Comparison of ENCODE assay signal across 8 cellular contexts in the genomic region with DNA sequence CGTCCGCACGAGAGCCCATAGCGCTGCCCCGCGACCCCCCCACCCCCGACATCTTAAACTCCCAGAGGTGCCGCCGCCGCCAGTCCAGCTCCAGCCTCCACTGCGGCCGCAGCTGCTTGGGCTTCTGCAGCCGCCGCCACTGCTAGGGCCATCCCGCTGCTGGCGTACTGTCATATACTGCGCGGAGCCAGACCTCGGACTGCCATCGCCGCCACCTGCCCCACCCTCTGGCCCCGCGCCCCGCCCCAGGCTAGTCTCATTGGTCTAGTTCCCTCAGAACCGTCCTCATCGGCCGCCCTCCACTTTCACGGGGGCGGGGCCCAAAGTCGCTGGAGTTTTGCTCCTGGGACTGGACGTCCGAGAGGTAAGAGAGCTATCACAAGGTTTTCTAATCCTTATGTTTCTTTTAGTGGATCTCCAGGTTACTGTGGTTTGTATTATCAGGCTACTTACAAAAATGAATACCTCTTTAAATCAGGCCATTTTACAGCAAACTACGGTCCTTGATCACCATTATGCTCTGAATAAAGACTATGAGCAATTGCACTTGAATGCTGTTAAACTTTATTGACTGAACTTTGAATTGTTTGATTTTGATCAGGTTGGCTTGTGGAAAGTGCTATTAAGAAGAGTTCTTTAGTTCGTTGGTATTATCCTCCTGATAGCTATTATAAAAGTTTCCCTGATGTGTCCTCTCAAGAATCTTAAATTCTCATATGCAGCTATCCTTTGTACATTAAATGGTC. TPM values are rescaled to one million over a fixed set of nuclear protein-coding genes. Genes with fewer than 3 reads are reported as not detected.
DNase-seq lines count a peak whose midpoint lies in the region; ATAC-seq lines count a peak whose summit lies in the region.

No MANE protein-coding gene starts in this region.

- no peak overlapping the region for H3K27ac ChIP-seq in trophoblast cell (ENCODE audit: low read depth, low read length)

- H3K79me1 ChIP-seq in trophoblast cell (ENCODE audit: low read length): no peaks in the 10 kb centered on the region

- H2BK5ac ChIP-seq in trophoblast cell (ENCODE audit: low read depth, low read length, poor library complexity): no peak overlapping the region

- ATAC-seq in GM21526 (IDR thresholded peaks at IDR 0.05; ENCODE audit: low FRiP score, unreplicated experiment): peak; percentile 44
- peak; percentile 99 for ATAC-seq in left ventricle myocardium superior
- ATAC-seq in HG02981 (IDR thresholded peaks at IDR 0.05; ENCODE audit: unreplicated experiment): no peak
- no peak for ATAC-seq in HG03521 (IDR thresholded peaks at IDR 0.05; ENCODE audit: unreplicated experiment)
- ATAC-seq in HG03432 (IDR thresholded peaks at IDR 0.05; ENCODE audit: unreplicated experiment): no peak

- H3K4ac ChIP-seq in trophoblast cell (ENCODE audit: low read depth, low read length): no peak overlapping the region

- H3K9ac ChIP-seq in trophoblast cell (ENCODE audit: low read length): no peak overlapping the region

- H3K18ac ChIP-seq in trophoblast cell (ENCODE audit: low read length): no peak overlapping the region

- H3K4me1 ChIP-seq in trophoblast cell (ENCODE audit: control insufficient read depth in 1 of 2, insufficient read depth in 2 of 2, low read length in 2 of 2): peaks cover 6 to 11% of the 10 kb centered on the region in 2 experiments

- no peaks in the 10 kb centered on the region for H3K79me2 ChIP-seq in trophoblast cell (ENCODE audit: control insufficient read depth, insufficient read depth, low read length, poor library complexity)

- peaks cover 3% of the 10 kb centered on the region for H3K9me3 ChIP-seq in trophoblast cell (ENCODE audit: insufficient read depth, low read depth, low read length)

- no peaks in the 10 kb centered on the region for H3K36me3 ChIP-seq in trophoblast cell (ENCODE audit: control insufficient read depth in 1 of 2, insufficient read depth in 2 of 2, low read length in 2 of 2)

- WGBS in trophoblast cell (ENCODE audit: extremely low coverage, insufficient coverage, insufficient read length): no CpG with 5 or more reads among the region's 34 CpGs

- H3K4me2 ChIP-seq in trophoblast cell (ENCODE audit: low read length): peak overlapping the region; percentile 58

- no peak overlapping the region for H2AFZ ChIP-seq in trophoblast cell (ENCODE audit: insufficient read depth, low read length, poor library complexity)

- no peak overlapping the region for H3K23ac ChIP-seq in trophoblast cell (ENCODE audit: low read length)

- H2AK5ac ChIP-seq in trophoblast cell (ENCODE audit: low read length): no peak overlapping the region

- DNase-seq in NCI-H774 (lab: John Stamatoyannopoulos, UW) (peak; percentile 24), amygdala (lab: John Stamatoyannopoulos, UW) (peak in 50 of 56 donors; percentile 11 to 83 (median 54)), left ventricle myocardium superior (peak; percentile 97), trophoblast cell (peak; percentile 63 to 68)

- H3K4me3 ChIP-seq in trophoblast cell (ENCODE audit: low read depth, low read length): peak overlapping the region; percentile 66

- H2BK12ac ChIP-seq in trophoblast cell (ENCODE audit: low read length): no peak overlapping the region

- peaks cover 35% of the 10 kb centered on the region for H3K27me3 ChIP-seq in trophoblast cell (ENCODE audit: insufficient read depth, low read length)

- H2BK120ac ChIP-seq in trophoblast cell (ENCODE audit: insufficient read depth, low read length, poor library complexity): no peak overlapping the region

- H4K8ac ChIP-seq in trophoblast cell (ENCODE audit: low read depth, low read length): no peak overlapping the region

- no peak overlapping the region for H4K91ac ChIP-seq in trophoblast cell (ENCODE audit: low read depth, low read length)

- intact Hi-C loops in left ventricle myocardium superior (cut with micrococcal nuclease): no loop called here

- no peak overlapping the region for H3K14ac ChIP-seq in trophoblast cell (ENCODE audit: low read length)

- no peak overlapping the region for H4K12ac ChIP-seq in trophoblast cell (ENCODE audit: low read depth, low read length)

RNA-seq across cellular contexts. Expression of a gene that starts 2.8 kb away (rescaled TPM):
- total RNA-seq in left ventricle myocardium superior: 1.4 TPM
- 0.01 TPM in 1 of 2 replicates, not detected in the other for polyA plus RNA-seq in trophoblast cell (2013)

Comparison
In these comparisons a context has a peak if more than half of its experiments do, and no peak if none do; other contexts are left out.
1. ATAC-seq: peak in GM21526 (single experiment) and left ventricle myocardium superior (single experiment); none in HG02981 (single experiment), HG03521 (single experiment) and HG03432 (single experiment).
2. DNase-seq: peak in every context shown above with its lines; median percentile 97 in left ventricle myocardium superior; 66 in trophoblast cell; 54 in amygdala; 24 in NCI-H774.